Comparison of ENCODE assay signal across 11 cellular contexts in genomic region chr1:196877964-196878363, GRCh38. TPM values are rescaled to one million over a fixed set of nuclear protein-coding genes. Genes with fewer than 3 reads are reported as not detected.
DNase-seq lines count a peak whose midpoint lies in the region; ATAC-seq, FAIRE-seq and TF ChIP-seq lines count a peak whose summit lies in the region.
"Had no signal": no experiment of that assay in that cellular context is flagged by ENCODE, and none has a peak within 500 bp of the region (broad histone marks: within the 10 kb centered on the region; RNA-seq: fewer than 3 reads in every experiment).

No MANE protein-coding gene starts in this region.

- H4K20me1 ChIP-seq in keratinocyte (ENCODE audit: control insufficient read depth, extremely low read depth, insufficient read depth, low read length): no peaks in the 10 kb centered on the region
- no peaks in the 10 kb centered on the region for H4K20me1 ChIP-seq in smooth muscle cell (ENCODE audit: low read depth)

- no peak overlapping the region for H2AFZ ChIP-seq in keratinocyte (ENCODE audit: control insufficient read depth, low read length)
- peak overlapping the region; percentile 79 for H2AFZ ChIP-seq in smooth muscle cell (ENCODE audit: low read depth)

- H3K27ac ChIP-seq in keratinocyte (ENCODE audit: control insufficient read depth, insufficient read depth, low read length): no peak overlapping the region
- no peak overlapping the region for H3K27ac ChIP-seq in smooth muscle cell (ENCODE audit: low read depth)
- H3K27ac ChIP-seq: VCaP had no signal

- H3K9me1 ChIP-seq in keratinocyte (ENCODE audit: control insufficient read depth, extremely low read depth, insufficient read depth, low read length): no peaks in the 10 kb centered on the region

- H3F3A ChIP-seq in smooth muscle cell (ENCODE audit: low read depth): no peaks in the 10 kb centered on the region

- no peaks in the 10 kb centered on the region for H3K9me3 ChIP-seq in keratinocyte (ENCODE audit: control insufficient read depth, low read depth, low read length)
- H3K9me3 ChIP-seq in smooth muscle cell (replicated peaks; ENCODE audit: low read depth): no peaks in the 10 kb centered on the region

- H3K27me3 ChIP-seq in keratinocyte (ENCODE audit: control insufficient read depth, extremely low read depth, insufficient read depth, low read length): peaks cover 7% of the 10 kb centered on the region
- peaks cover 25% of the 10 kb centered on the region for H3K27me3 ChIP-seq in smooth muscle cell (ENCODE audit: low read depth)

- H3K79me2 ChIP-seq in keratinocyte (ENCODE audit: control insufficient read depth, insufficient read depth, low read length): no peaks in the 10 kb centered on the region
- H3K79me2 ChIP-seq in smooth muscle cell (ENCODE audit: low read depth): no peaks in the 10 kb centered on the region

- no peak for ATAC-seq in HG03565 (IDR thresholded peaks at IDR 0.05; ENCODE audit: unreplicated experiment)
- ATAC-seq in GM18505 (IDR thresholded peaks at IDR 0.05; ENCODE audit: unreplicated experiment): no peak

- WGBS in smooth muscle cell (ENCODE audit: low lambda C conversion rate): 8% methylated on average over 29 of the region's 29 CpGs

- H3K4me1 ChIP-seq in keratinocyte (ENCODE audit: control insufficient read depth, extremely low read depth, insufficient read depth, low read length) (no peaks in the 10 kb centered on the region), smooth muscle cell (ENCODE audit: low read depth) (no peaks in the 10 kb centered on the region)

- no peak for TF ChIP-seq POLR2A in GM18505 (IDR thresholded peaks at IDR 0.05; ENCODE audit: borderline replicate concordance, extremely low read depth, insufficient read depth, insufficient read length)

- TF ChIP-seq CTCF in cardiac fibroblast (IDR thresholded peaks at IDR 0.05; ENCODE audit: low read depth, low read length) (no peak), keratinocyte (optimal IDR thresholded peaks at IDR 0.05 in 1 of 3, IDR thresholded peaks at IDR 0.05 in 1 of 3, conservative IDR thresholded peaks at IDR 0.05 in 1 of 3; ENCODE audit: extremely low read depth in 1 of 3, insufficient read depth in 2 of 3, low read length in 3 of 3) (no peak), smooth muscle cell (IDR thresholded peaks at IDR 0.05; ENCODE audit: borderline replicate concordance, insufficient read depth, poor library complexity, severe bottlenecking) (no peak)

- H3K4me2 ChIP-seq in keratinocyte (ENCODE audit: control insufficient read depth, extremely low read depth, insufficient read depth, low read depth, low read length) (peak overlapping the region; percentile 8), smooth muscle cell (peak overlapping the region; percentile 88)

- H3K4me3 ChIP-seq in cardiac fibroblast (replicated peaks in 1 of 2; ENCODE audit: low read depth in 2 of 2, low read length in 2 of 2): peak overlapping the region; percentile 5 to 17
- H3K4me3 ChIP-seq in keratinocyte (ENCODE audit: control insufficient read depth in 2 of 3, extremely low read depth in 1 of 3, insufficient read depth in 2 of 3, low read depth in 1 of 3, low read length in 3 of 3): no peak overlapping the region
- peak overlapping the region; percentile 54 for H3K4me3 ChIP-seq in smooth muscle cell

- no peak for FAIRE-seq in keratinocyte (lab: Jason Lieb, UNC)

- DNase-seq in DMS53 (lab: John Stamatoyannopoulos, UW) (peak; percentile 34), DMS53 treated with DMSO at 0.1 percent for 48 hours (lab: John Stamatoyannopoulos, UW; ENCODE audit: unreplicated experiment) (no peak), cardiac fibroblast (ENCODE audit: low read depth in 2 of 2) (peak; percentile 4 to 20), keratinocyte (ENCODE audit: low read depth, low spot score) (no peak), smooth muscle cell (lab: John Stamatoyannopoulos, UW; ENCODE audit: unreplicated experiment) (no peak), HT-29 (ENCODE audit: low spot score) (no peak)
- DNase-seq: 8988T; stimulated activated CD4-positive, alpha-beta T cell treated with anti-CD3 and anti-CD28 coated beads, Interleukin-2, amount 100 ng/mL, for 48 hours had no signal

- no peaks in the 10 kb centered on the region for H3K36me3 ChIP-seq in keratinocyte (ENCODE audit: control insufficient read depth in 2 of 2, extremely low read depth in 1 of 2, insufficient read depth in 2 of 2, low read length in 2 of 2)
- no peaks in the 10 kb centered on the region for H3K36me3 ChIP-seq in smooth muscle cell (ENCODE audit: low read depth)

- dilution Hi-C loops in keratinocyte (cut with MboI; ENCODE audit: extremely low pct_ligation_motif_present, low sequenced_read_pairs): no loop called here

- H3K9ac ChIP-seq in keratinocyte (ENCODE audit: control insufficient read depth, extremely low read depth, insufficient read depth, low read length): no peak overlapping the region
- no peak overlapping the region for H3K9ac ChIP-seq in smooth muscle cell (ENCODE audit: low read depth)

RNA-seq across cellular contexts. Expression of gene CFHR4, which starts 9.9 kb away (rescaled TPM):
- not detected in 3 replicates for polyA plus RNA-seq in keratinocyte
- not detected for polyA plus RNA-seq in keratinocyte (2011; ENCODE audit: low read depth)
- polyA plus RNA-seq in keratinocyte (2011; cell fraction: cytosol; rRNA removed): not detected in 2 replicates
- not detected in 2 replicates for polyA plus RNA-seq in keratinocyte (2011; cell fraction: nucleus; rRNA removed)
- polyA plus RNA-seq in keratinocyte (2012; ENCODE audit: low replicate concordance): not detected in 2 replicates
- polyA minus RNA-seq in keratinocyte: not detected in 3 replicates
- polyA minus RNA-seq in keratinocyte (2011; cell fraction: cytosol; rRNA and poly(A)+ RNA removed): not detected
- not detected in 2 replicates for polyA minus RNA-seq in keratinocyte (2011; cell fraction: nucleus; rRNA and poly(A)+ RNA removed)
- total RNA-seq in smooth muscle cell: not detected in 2 replicates
- 0.28 TPM in 1 of 2 replicates, not detected in the other for polyA plus RNA-seq in smooth muscle cell
- total RNA-seq in HT-29 (2014; rRNA removed; shearing (Covaris generic)): not detected in 2 replicates

RNA-seq across cellular contexts. Expression of gene CFHR1, which starts 58.4 kb away (rescaled TPM):
- not detected in 3 replicates for polyA plus RNA-seq in keratinocyte
- 0.25 TPM for polyA plus RNA-seq in keratinocyte (2011; ENCODE audit: low read depth)
- not detected in 2 replicates for polyA plus RNA-seq in keratinocyte (2011; cell fraction: cytosol; rRNA removed)
- not detected in 2 replicates for polyA plus RNA-seq in keratinocyte (2011; cell fraction: nucleus; rRNA removed)
- not detected in 2 replicates for polyA plus RNA-seq in keratinocyte (2012; ENCODE audit: low replicate concordance)
- polyA minus RNA-seq in keratinocyte: not detected in 3 replicates
- not detected for polyA minus RNA-seq in keratinocyte (2011; cell fraction: cytosol; rRNA and poly(A)+ RNA removed)
- polyA minus RNA-seq in keratinocyte (2011; cell fraction: nucleus; rRNA and poly(A)+ RNA removed): not detected in 2 replicates
- total RNA-seq in smooth muscle cell: not detected in 2 replicates
- polyA plus RNA-seq in smooth muscle cell: not detected in 2 replicates
- not detected in 2 replicates for total RNA-seq in HT-29 (2014; rRNA removed; shearing (Covaris generic))

Comparison
In these comparisons a context has a peak if more than half of its experiments do, and no peak if none do; other contexts are left out.
1. DNase-seq: peak in DMS53 (single experiment) and cardiac fibroblast (2 of 2); none in DMS53 treated with DMSO at 0.1 percent for 48 hours (single experiment), keratinocyte (single experiment), smooth muscle cell (single experiment) and HT-29 (single experiment).
2. H3K4me3 ChIP-seq: peak in cardiac fibroblast (2 of 2) and smooth muscle cell (single experiment); none in keratinocyte (0 of 3).